ENCODE assay signal across 39 cellular contexts in genomic region chr16:28019218-28019617, GRCh38. TPM values are rescaled to one million over a fixed set of nuclear protein-coding genes. Genes with fewer than 3 reads are reported as not detected.
"Had no signal": no experiment of that assay in that cellular context is flagged by ENCODE, and none has a peak within 500 bp of the region (broad histone marks: within the 10 kb centered on the region; RNA-seq: fewer than 3 reads in every experiment).

No MANE protein-coding gene starts in this region.

- H3K27ac ChIP-seq: KMS-11 had no signal

- H3K4me3 ChIP-seq: MG63 had no signal

- H3K9ac ChIP-seq: KMS-11 had no signal

- DNase-seq: Karpas-422, Kasumi-1, KG1, MG63, MV-4-11, NCI-H1048, NCI-H1092, NCI-H1092 treated with DMSO at 0.1 percent for 48 hours, NCI-H1105, NCI-H1105 treated with DMSO at 0.1 percent for 48 hours, NCI-H1417, NCI-H1417 treated with DMSO at 0.1 percent for 48 hours, NCI-H1436, NCI-H1436 treated with DMSO at 0.1 percent for 48 hours, NCI-H146, NCI-H1694, NCI-H1694 treated with DMSO at 0.1 percent for 48 hours, NCI-H187, NCI-H187 treated with DMSO at 0.1 percent for 48 hours, NCI-H1930, NCI-H2029, NCI-H2029 treated with DMSO at 0.1 percent for 48 hours, NCI-H2081, NCI-H2081 treated with DMSO at 0.1 percent for 48 hours, NCI-H2107, NCI-H2171, NCI-H2171 treated with DMSO at 0.1 percent for 48 hours, NCI-H2227 treated with DMSO at 0.1 percent for 48 hours, NCI-H226, NCI-H345, NCI-H446, NCI-H446 treated with DMSO at 0.1 percent for 48 hours, NCI-H510A, NCI-H510A treated with DMSO at 0.1 percent for 48 hours had no signal

- H3K36me3 ChIP-seq: MG63 had no signal

- H3K4me2 ChIP-seq: KMS-11 had no signal

RNA-seq across cellular contexts. Expression of gene GSG1L, which starts 44.3 kb away (rescaled TPM):
- total RNA-seq: LHCN-M2, M059J, MCF 10A, NCI-H460 had no signal
